ENCODE assay signal across 8 cellular contexts in genomic region chr10:22648547-22648961, GRCh38.
DNase-seq lines count a peak whose midpoint lies in the region; ATAC-seq, FAIRE-seq and TF ChIP-seq lines count a peak whose summit lies in the region.

No MANE protein-coding gene starts in this region.

- H3K4me1 Mint-ChIP-seq in activated T-helper 17 cell treated with anti-CD3 and anti-CD28 coated beads, Interleukin-2, amount 50 U/mL, for 72 hours, result peaks cover 80% of the 10 kb centered on the region

- no peak for FAIRE-seq in frontal cortex (lab: Jason Lieb, UNC)

- DNase-seq in GM03348 (ENCODE audit: low spot score), result peak; percentile 61
- DNase-seq in HCT116 (ENCODE audit: low read depth, low spot score), result no peak
- peak; percentile 49 for DNase-seq in myocyte (ENCODE audit: low read depth)
- DNase-seq in HK-2 (ENCODE audit: unreplicated experiment), result no peak
- DNase-seq in NCI-H526 treated with DMSO at 0.1 percent for 48 hours (lab: John Stamatoyannopoulos, UW), result no peak
- DNase-seq in frontal cortex (ENCODE audit: low spot score in 2 of 2), result no peak

- no peaks in the 10 kb centered on the region for H3K27me3 ChIP-seq in HCT116 (ENCODE audit: insufficient read depth, low read length)

- CTCF ChIA-PET in HCT116 (lab: Charles Lee), result no interaction called here

- peaks cover 6 to 24% of the 10 kb centered on the region in 2 experiments; a peak in 2 of 4 replicates for H3K4me1 ChIP-seq in HCT116 (ENCODE audit: control insufficient read depth in 1 of 2, insufficient read depth in 2 of 2, low read length in 2 of 2)

- H3K79me2 ChIP-seq in HCT116 (ENCODE audit: insufficient read depth, low read length), result peaks cover 100% of the 10 kb centered on the region

- no peaks in the 10 kb centered on the region for H4K20me1 ChIP-seq in HCT116 (ENCODE audit: insufficient read depth)

- H3K9me3 Mint-ChIP-seq in activated T-helper 17 cell treated with anti-CD3 and anti-CD28 coated beads, Interleukin-2, amount 50 U/mL, for 72 hours, result no peaks in the 10 kb centered on the region

- H3K27ac Mint-ChIP-seq in activated T-helper 17 cell treated with anti-CD3 and anti-CD28 coated beads, Interleukin-2, amount 50 U/mL, for 72 hours, result peak overlapping the region; percentile 93

- TF ChIP-seq POLR2A in HCT116 (IDR thresholded peaks at IDR 0.05; ENCODE audit: borderline replicate concordance, extremely low read depth, insufficient read depth, insufficient read length) (no peak), GM18505 (IDR thresholded peaks at IDR 0.05; ENCODE audit: borderline replicate concordance, extremely low read depth, insufficient read depth, insufficient read length) (no peak)

- H3K27me3 Mint-ChIP-seq in activated T-helper 17 cell treated with anti-CD3 and anti-CD28 coated beads, Interleukin-2, amount 50 U/mL, for 72 hours, result no peaks in the 10 kb centered on the region

- peaks cover 20% of the 10 kb centered on the region for H3K36me3 Mint-ChIP-seq in activated T-helper 17 cell treated with anti-CD3 and anti-CD28 coated beads, Interleukin-2, amount 50 U/mL, for 72 hours (ENCODE audit: low read depth)

- BruUV-seq in HCT116 (replicated peaks; lab: Mats Ljungman, UMichigan), result no TSS peak

- H3K9me3 ChIP-seq in HCT116 (ENCODE audit: control insufficient read depth in 1 of 2, insufficient read depth in 1 of 2, low read depth in 1 of 2, low read length in 2 of 2), result no peaks in the 10 kb centered on the region

- no peak overlapping the region for H3K4me3 ChIP-seq in HCT116 (replicated peaks in 1 of 2; ENCODE audit: low read depth in 1 of 2, low read length in 2 of 2)

- no peak overlapping the region for H2AFZ ChIP-seq in HCT116 (ENCODE audit: low read depth, low read length, poor library complexity, severe bottlenecking)

- RAD21 ChIA-PET in HCT116 (lab: Charles Lee; ENCODE audit: low non-redundant PET in 1 of 2, low total read pairs in 2 of 2, uncharacterized antibody in 2 of 2, unreplicated experiment in 2 of 2), result no interaction called here

- H3K4me3 Mint-ChIP-seq in activated T-helper 17 cell treated with anti-CD3 and anti-CD28 coated beads, Interleukin-2, amount 50 U/mL, for 72 hours, result peak overlapping the region; percentile 87

- no peak overlapping the region for H3K4me2 ChIP-seq in HCT116 (ENCODE audit: low read length)

- H3K9me2 ChIP-seq in HCT116 (ENCODE audit: insufficient read depth), result no peaks in the 10 kb centered on the region

- ATAC-seq in HCT116 (peak; percentile 38; the same call in 1 of the 2 replicates), GM18505 (IDR thresholded peaks at IDR 0.05; ENCODE audit: unreplicated experiment) (no peak)
- ATAC-seq in activated T-helper 17 cell treated with anti-CD3 and anti-CD28 coated beads, Interleukin-2, amount 50 U/mL, for 72 hours (replicated peaks), result peak; percentile 30

- H3K9ac ChIP-seq in HCT116 (ENCODE audit: low read length), result no peak overlapping the region

- TF ChIP-seq RAD21 in HCT116 (IDR thresholded peaks at IDR 0.05; ENCODE audit: low read depth), result no peak

- intact Hi-C loops in HCT116 (cut with micrococcal nuclease), result no loop called here

- H3K36me3 ChIP-seq in HCT116 (ENCODE audit: control insufficient read depth in 1 of 2, insufficient read depth in 2 of 2, low read length in 2 of 2), result no peaks in the 10 kb centered on the region

- POLR2A ChIA-PET in HCT116 (lab: Charles Lee), result no interaction called here

- TF ChIP-seq CTCF in HCT116 (IDR thresholded peaks at IDR 0.05 in 2 of 3, conservative IDR thresholded peaks at IDR 0.05 in 1 of 3; ENCODE audit: borderline replicate concordance in 1 of 3, insufficient read depth in 1 of 3, low read depth in 2 of 3, low read length in 2 of 3), result no peak

- no peak overlapping the region for H3K27ac ChIP-seq in HCT116 (ENCODE audit: low read depth, low read length)

TF ChIP-seq in HCT116, 20 proteins besides CTCF, POLR2A, EP300 and RAD21:
- TF ChIP-seq, protein P1, sequence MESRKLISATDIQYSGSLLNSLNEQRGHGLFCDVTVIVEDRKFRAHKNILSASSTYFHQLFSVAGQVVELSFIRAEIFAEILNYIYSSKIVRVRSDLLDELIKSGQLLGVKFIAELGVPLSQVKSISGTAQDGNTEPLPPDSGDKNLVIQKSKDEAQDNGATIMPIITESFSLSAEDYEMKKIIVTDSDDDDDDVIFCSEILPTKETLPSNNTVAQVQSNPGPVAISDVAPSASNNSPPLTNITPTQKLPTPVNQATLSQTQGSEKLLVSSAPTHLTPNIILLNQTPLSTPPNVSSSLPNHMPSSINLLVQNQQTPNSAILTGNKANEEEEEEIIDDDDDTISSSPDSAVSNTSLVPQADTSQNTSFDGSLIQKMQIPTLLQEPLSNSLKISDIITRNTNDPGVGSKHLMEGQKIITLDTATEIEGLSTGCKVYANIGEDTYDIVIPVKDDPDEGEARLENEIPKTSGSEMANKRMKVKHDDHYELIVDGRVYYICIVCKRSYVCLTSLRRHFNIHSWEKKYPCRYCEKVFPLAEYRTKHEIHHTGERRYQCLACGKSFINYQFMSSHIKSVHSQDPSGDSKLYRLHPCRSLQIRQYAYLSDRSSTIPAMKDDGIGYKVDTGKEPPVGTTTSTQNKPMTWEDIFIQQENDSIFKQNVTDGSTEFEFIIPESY (IDR thresholded peaks at IDR 0.05; ENCODE audit: extremely low read depth, insufficient replicate concordance, low read length), result no peak
- no peak for TF ChIP-seq SIN3A (IDR thresholded peaks at IDR 0.05; ENCODE audit: low read depth)
- TF ChIP-seq FOSL1 (IDR thresholded peaks at IDR 0.05; ENCODE audit: low read depth), result no peak
- TF ChIP-seq MAX (IDR thresholded peaks at IDR 0.05), result no peak
- no peak for TF ChIP-seq JUND (IDR thresholded peaks at IDR 0.05)
- TF ChIP-seq SRF (IDR thresholded peaks at IDR 0.05; ENCODE audit: low read depth), result no peak
- TF ChIP-seq, protein P2, sequence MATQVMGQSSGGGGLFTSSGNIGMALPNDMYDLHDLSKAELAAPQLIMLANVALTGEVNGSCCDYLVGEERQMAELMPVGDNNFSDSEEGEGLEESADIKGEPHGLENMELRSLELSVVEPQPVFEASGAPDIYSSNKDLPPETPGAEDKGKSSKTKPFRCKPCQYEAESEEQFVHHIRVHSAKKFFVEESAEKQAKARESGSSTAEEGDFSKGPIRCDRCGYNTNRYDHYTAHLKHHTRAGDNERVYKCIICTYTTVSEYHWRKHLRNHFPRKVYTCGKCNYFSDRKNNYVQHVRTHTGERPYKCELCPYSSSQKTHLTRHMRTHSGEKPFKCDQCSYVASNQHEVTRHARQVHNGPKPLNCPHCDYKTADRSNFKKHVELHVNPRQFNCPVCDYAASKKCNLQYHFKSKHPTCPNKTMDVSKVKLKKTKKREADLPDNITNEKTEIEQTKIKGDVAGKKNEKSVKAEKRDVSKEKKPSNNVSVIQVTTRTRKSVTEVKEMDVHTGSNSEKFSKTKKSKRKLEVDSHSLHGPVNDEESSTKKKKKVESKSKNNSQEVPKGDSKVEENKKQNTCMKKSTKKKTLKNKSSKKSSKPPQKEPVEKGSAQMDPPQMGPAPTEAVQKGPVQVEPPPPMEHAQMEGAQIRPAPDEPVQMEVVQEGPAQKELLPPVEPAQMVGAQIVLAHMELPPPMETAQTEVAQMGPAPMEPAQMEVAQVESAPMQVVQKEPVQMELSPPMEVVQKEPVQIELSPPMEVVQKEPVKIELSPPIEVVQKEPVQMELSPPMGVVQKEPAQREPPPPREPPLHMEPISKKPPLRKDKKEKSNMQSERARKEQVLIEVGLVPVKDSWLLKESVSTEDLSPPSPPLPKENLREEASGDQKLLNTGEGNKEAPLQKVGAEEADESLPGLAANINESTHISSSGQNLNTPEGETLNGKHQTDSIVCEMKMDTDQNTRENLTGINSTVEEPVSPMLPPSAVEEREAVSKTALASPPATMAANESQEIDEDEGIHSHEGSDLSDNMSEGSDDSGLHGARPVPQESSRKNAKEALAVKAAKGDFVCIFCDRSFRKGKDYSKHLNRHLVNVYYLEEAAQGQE (IDR thresholded peaks at IDR 0.05; ENCODE audit: low read depth), result no peak
TF ChIP-seq in HCT116: peak in this region for 0.

Comparison
In these comparisons a context has a peak if more than half of its experiments do, and no peak if none do; other contexts are left out.
1. DNase-seq: peak in GM03348 (single experiment) and myocyte (single experiment); none in HCT116 (single experiment), HK-2 (single experiment), NCI-H526 treated with DMSO at 0.1 percent for 48 hours (single experiment) and frontal cortex (0 of 2).